Comparison of ENCODE assay signal across 17 cellular contexts in genomic region chr2:64145760-64146159, GRCh38.
"Had no signal": no experiment of that assay in that cellular context is flagged by ENCODE, and none has a peak within 500 bp of the region (broad histone marks: within the 10 kb centered on the region; RNA-seq: fewer than 3 reads in every experiment).

No MANE protein-coding gene starts in this region.

- H3K4me3 Mint-ChIP-seq: activated B cell treated with CpG ODN at 0.5 μM for 24 hours; activated CD8-positive, alpha-beta T cell treated with anti-CD3 and anti-CD28 coated beads, Interleukin-2, amount 10 ng/mL, durations not matched to agents 7 days and 5 days; activated naive CD4-positive, alpha-beta T cell treated with anti-CD3 and anti-CD28 coated beads, Interleukin-2, amount 50 U/mL, for 24 hours; activated T-cell treated with anti-CD3 and anti-CD28 coated beads, Interleukin-2, amount 50 U/mL, for 24 hours; dendritic cell treated with granulocyte-macrophage colony-stimulating factor and Interleukin-4, amounts not matched to agents 40 ng/mL and 50 ng/mL, for 4 days; stimulated activated naive B cell treated with anti-CD40 and anti-IgM and Interleukin-4, amounts not matched to agents 10 μg/mL and 1 μg/mL and 100 μg/mL, for 72 hours had no signal

- H3K27ac ChIP-seq: adrenal gland, heart right ventricle, ovary, sigmoid colon, spleen, thyroid gland had no signal

- H3K9me3 Mint-ChIP-seq: activated B cell treated with CpG ODN at 0.5 μM for 24 hours; activated naive CD4-positive, alpha-beta T cell treated with anti-CD3 and anti-CD28 coated beads, Interleukin-2, amount 50 U/mL, for 24 hours; activated T-cell treated with anti-CD3 and anti-CD28 coated beads, Interleukin-2, amount 50 U/mL, for 24 hours; dendritic cell treated with granulocyte-macrophage colony-stimulating factor and Interleukin-4, amounts not matched to agents 40 ng/mL and 50 ng/mL, for 4 days; naive thymus-derived CD8-positive, alpha-beta T cell; stimulated activated naive B cell treated with anti-CD40 and anti-IgM and Interleukin-4, amounts not matched to agents 10 μg/mL and 1 μg/mL and 100 μg/mL, for 72 hours had no signal

- H3K27me3 Mint-ChIP-seq: activated B cell treated with CpG ODN at 0.5 μM for 24 hours; activated naive CD4-positive, alpha-beta T cell treated with anti-CD3 and anti-CD28 coated beads, Interleukin-2, amount 50 U/mL, for 24 hours; activated T-cell treated with anti-CD3 and anti-CD28 coated beads, Interleukin-2, amount 50 U/mL, for 24 hours; dendritic cell treated with granulocyte-macrophage colony-stimulating factor and Interleukin-4, amounts not matched to agents 40 ng/mL and 50 ng/mL, for 4 days; naive thymus-derived CD8-positive, alpha-beta T cell; stimulated activated naive B cell treated with anti-CD40 and anti-IgM and Interleukin-4, amounts not matched to agents 10 μg/mL and 1 μg/mL and 100 μg/mL, for 72 hours had no signal

- ATAC-seq: activated CD8-positive, alpha-beta T cell treated with anti-CD3 and anti-CD28 coated beads, Interleukin-2, amount 10 ng/mL, durations not matched to agents 7 days and 5 days; heart right ventricle; naive thymus-derived CD8-positive, alpha-beta T cell; stimulated activated naive B cell treated with anti-CD40 and anti-IgM and Interleukin-4, amounts not matched to agents 10 μg/mL and 1 μg/mL and 100 μg/mL, for 72 hours had no signal

- DNase-seq: activated B cell treated with CpG ODN at 0.5 μM for 24 hours; activated CD4-positive, alpha-beta T cell treated with anti-CD3 and anti-CD28 coated beads for 48 hours; activated CD8-positive, alpha-beta T cell treated with anti-CD3 and anti-CD28 coated beads, Interleukin-2, amount 10 ng/mL, durations not matched to agents 7 days and 5 days; activated T-cell treated with anti-CD3 and anti-CD28 coated beads, Interleukin-2, amount 50 U/mL, for 24 hours; adrenal gland; effector CD8-positive, alpha-beta T cell; esophagus squamous epithelium; heart right ventricle; mesenchymal stem cell; naive thymus-derived CD8-positive, alpha-beta T cell; ovary; sigmoid colon; spleen; stimulated activated naive B cell treated with anti-CD40 and anti-IgM and Interleukin-4, amounts not matched to agents 10 μg/mL and 1 μg/mL and 100 μg/mL, for 72 hours; thyroid gland had no signal

- H3K9me3 ChIP-seq: adrenal gland, esophagus squamous epithelium, heart right ventricle, ovary, sigmoid colon, spleen, thyroid gland had no signal

- H3K27ac Mint-ChIP-seq: activated B cell treated with CpG ODN at 0.5 μM for 24 hours; activated CD8-positive, alpha-beta T cell treated with anti-CD3 and anti-CD28 coated beads, Interleukin-2, amount 10 ng/mL, durations not matched to agents 7 days and 5 days; activated T-cell treated with anti-CD3 and anti-CD28 coated beads, Interleukin-2, amount 50 U/mL, for 24 hours; dendritic cell treated with granulocyte-macrophage colony-stimulating factor and Interleukin-4, amounts not matched to agents 40 ng/mL and 50 ng/mL, for 4 days; naive thymus-derived CD8-positive, alpha-beta T cell; stimulated activated naive B cell treated with anti-CD40 and anti-IgM and Interleukin-4, amounts not matched to agents 10 μg/mL and 1 μg/mL and 100 μg/mL, for 72 hours had no signal

- H3K4me3 ChIP-seq: adrenal gland, esophagus squamous epithelium, heart right ventricle, ovary, sigmoid colon, spleen, thyroid gland had no signal

- H3K27me3 ChIP-seq: adrenal gland, esophagus squamous epithelium, heart right ventricle, ovary, sigmoid colon, spleen, thyroid gland had no signal

- H3K36me3 ChIP-seq: adrenal gland, esophagus squamous epithelium, heart right ventricle, ovary, sigmoid colon, spleen, thyroid gland had no signal
